ENCODE assay signal across 22 cellular contexts in the genomic region with DNA sequence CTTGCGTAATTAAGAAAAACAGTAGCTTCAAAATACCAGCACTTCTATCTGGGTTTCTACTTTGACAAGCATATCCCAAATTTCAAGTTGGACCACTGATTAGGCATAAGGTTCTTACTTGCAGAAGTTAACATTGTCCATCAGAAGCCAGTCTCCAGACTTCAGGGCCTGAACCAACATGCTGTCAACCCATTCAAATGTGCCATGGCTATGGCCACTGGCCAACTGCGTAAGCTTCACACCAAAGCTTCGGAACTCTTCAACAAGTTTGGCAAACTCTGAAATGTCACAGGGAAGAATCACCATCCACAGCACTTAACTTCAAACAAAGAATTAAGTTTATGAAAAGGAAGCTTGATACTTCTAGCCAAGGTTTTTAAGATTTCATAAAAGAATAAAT.
"Had no signal": no experiment of that assay in that cellular context is flagged by ENCODE, and none has a peak within 500 bp of the region (broad histone marks: within the 10 kb centered on the region; RNA-seq: fewer than 3 reads in every experiment).

No MANE protein-coding gene starts in this region.

- H3K27me3 ChIP-seq: dorsolateral prefrontal cortex, gastrocnemius medialis, heart right ventricle, neutrophil, pancreas, sigmoid colon, testis, tibial artery had no signal

- H3K9me3 ChIP-seq: gastrocnemius medialis, heart right ventricle, mucosa of descending colon, neutrophil, pancreas, sigmoid colon, testis, tibial artery had no signal

- ATAC-seq: gastrocnemius medialis; left colon; mucosa of descending colon; natural killer cell treated with Interleukin-12 subunit alpha and Interleukin-12 subunit beta and Interleukin-15 and Interleukin-18, amount 100 ng/mL, for 72 hours; pancreas; stimulated activated memory B cell treated with anti-CD40 and anti-IgM and Interleukin-4, amounts not matched to agents 10 μg/mL and 1 μg/mL and 100 μg/mL, for 72 hours; stimulated activated naive CD8-positive, alpha-beta T cell treated with anti-CD3 and anti-CD28 coated beads, Interleukin-15, Interleukin-2, amounts not matched to agents 100 U/mL and 50 U/mL, for 24 hours had no signal

- H3K27ac ChIP-seq: dorsolateral prefrontal cortex, gastrocnemius medialis, heart right ventricle, neutrophil, pancreas, sigmoid colon, testis, tibial artery had no signal

- DNase-seq: dorsolateral prefrontal cortex; effector CD4-positive, alpha-beta T cell; foreskin fibroblast; gastrocnemius medialis; heart right ventricle; hippocampal formation; left colon; mesenchymal stem cell; mucosa of descending colon; naive B cell; pancreas; sigmoid colon; stimulated activated CD4-positive, alpha-beta T cell treated with anti-CD3 and anti-CD28 coated beads, Interleukin-2, amount 100 ng/mL, for 24 hours; stimulated activated CD4-positive, alpha-beta T cell treated with anti-CD3 and anti-CD28 coated beads, Interleukin-4, amount 100 ng/mL, for 4 hours; stimulated activated naive CD8-positive, alpha-beta T cell treated with anti-CD3 and anti-CD28 coated beads, Interleukin-15, Interleukin-2, amounts not matched to agents 100 U/mL and 50 U/mL, for 24 hours; substantia nigra; testis; tibial artery had no signal

- H3K4me1 ChIP-seq: gastrocnemius medialis, heart right ventricle, pancreas, sigmoid colon, testis, tibial artery had no signal

- H3K4me3 ChIP-seq: dorsolateral prefrontal cortex, gastrocnemius medialis, heart right ventricle, lung, mucosa of descending colon, pancreas, sigmoid colon, testis, tibial artery had no signal
